In the genomic region with DNA sequence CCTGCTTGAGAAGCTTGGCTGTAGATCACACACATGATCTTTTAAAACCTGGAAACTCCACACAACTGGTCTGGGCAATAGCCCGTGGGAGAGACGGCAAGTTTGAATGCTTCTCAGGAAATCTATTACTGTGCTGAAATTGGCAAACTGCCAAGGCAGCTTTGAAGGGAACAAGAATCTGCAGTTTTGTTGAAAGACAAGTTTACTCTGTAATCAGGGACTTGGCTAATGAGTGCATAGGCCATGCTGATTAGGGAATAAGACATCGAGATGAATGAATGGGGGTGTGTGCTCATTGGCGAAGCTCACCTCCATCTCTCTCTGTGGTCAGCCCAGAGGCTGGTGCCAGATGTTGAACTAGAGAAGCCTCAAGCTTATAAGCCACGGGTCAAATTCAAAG, we compare ENCODE assay signal across 10 cellular contexts.
A peak's percentile ranks its signal among the peaks of the same experiment; 100 is the strongest.
DNase-seq lines count a peak whose midpoint lies in the region; TF ChIP-seq lines count a peak whose summit lies in the region.
"Had no signal": no experiment of that assay in that cellular context is flagged by ENCODE, and none has a peak within 500 bp of the region (broad histone marks: within the 10 kb centered on the region; RNA-seq: fewer than 3 reads in every experiment).

No MANE protein-coding gene starts in this region.

- TF ChIP-seq POLR2A in suprapubic skin (IDR thresholded peaks at IDR 0.05) = no peak

- H2AFZ ChIP-seq in KMS-11 (ENCODE audit: low read depth) (no peak overlapping the region), SK-N-SH (ENCODE audit: low read depth) (no peak overlapping the region)

- no peaks in the 10 kb centered on the region for H3K9me2 ChIP-seq in SK-N-SH

- H3K4me2 ChIP-seq in KMS-11 (peak overlapping the region; percentile 86), SK-N-SH (peak overlapping the region; percentile 57)

- CTCF ChIA-PET in SK-N-SH (lab: Yijun Ruan, JAX) = no interaction called here

- DNase-seq in A172 (ENCODE audit: low spot score) (peak; percentile 19), SK-N-SH (peak; percentile 24), glomerular visceral epithelial cell (ENCODE audit: extremely low spot score) (peak; percentile 17), OCI-M1 (lab: John Stamatoyannopoulos, UW) (no peak), suprapubic skin (ENCODE audit: low spot score in 2 of 2) (no peak), RKO (ENCODE audit: low spot score) (no peak)
- no peak for DNase-seq in effector CD4-positive, alpha-beta T cell
- DNase-seq: NCI-H187 treated with DMSO at 0.1 percent for 48 hours, sigmoid colon had no signal

- TF ChIP-seq EP300 in SK-N-SH (IDR thresholded peaks at IDR 0.05; ENCODE audit: borderline replicate concordance in 1 of 2, low read depth in 1 of 2, low read length in 1 of 2) = no peak
- no peak for TF ChIP-seq EP300 in suprapubic skin (IDR thresholded peaks at IDR 0.05)

- H3K79me2 ChIP-seq in KMS-11 (ENCODE audit: insufficient read depth, low read depth) = no peaks in the 10 kb centered on the region
- peaks cover 100% of the 10 kb centered on the region for H3K79me2 ChIP-seq in SK-N-SH (ENCODE audit: insufficient read depth)

- 36% methylated on average over 5 of the region's 5 CpGs for WGBS in SK-N-SH (ENCODE audit: low lambda C conversion rate)
- WGBS in suprapubic skin = 17% methylated on average over 5 of the region's 5 CpGs

- H3K36me3 ChIP-seq in KMS-11 (ENCODE audit: insufficient read depth) (no peaks in the 10 kb centered on the region), SK-N-SH (replicated peaks in 1 of 2; ENCODE audit: control insufficient read depth in 1 of 2, insufficient read depth in 2 of 2, low read length in 1 of 2) (no peaks in the 10 kb centered on the region), suprapubic skin (no peaks in the 10 kb centered on the region)
- H3K36me3 ChIP-seq: sigmoid colon had no signal

- H3K4me1 ChIP-seq in KMS-11 (ENCODE audit: low read depth, poor library complexity, severe bottlenecking) (peaks cover 93% of the 10 kb centered on the region), SK-N-SH (ENCODE audit: control insufficient read depth in 1 of 2, insufficient read depth in 2 of 2, low read depth in 1 of 2, low read length in 1 of 2) (peaks cover 7 to 34% of the 10 kb centered on the region in 2 experiments), suprapubic skin (peaks cover 6% of the 10 kb centered on the region)
- H3K4me1 ChIP-seq: sigmoid colon had no signal

- H3F3A ChIP-seq in SK-N-SH (replicated peaks; ENCODE audit: insufficient read depth) = peaks cover 8% of the 10 kb centered on the region

- H4K20me1 ChIP-seq in KMS-11 (ENCODE audit: insufficient read depth) = no peaks in the 10 kb centered on the region
- H4K20me1 ChIP-seq in SK-N-SH (ENCODE audit: insufficient read depth) = peaks cover 94% of the 10 kb centered on the region

- no peak for TF ChIP-seq RAD21 in SK-N-SH (IDR thresholded peaks at IDR 0.05; ENCODE audit: low read length)

- POLR2A ChIA-PET in SK-N-SH (lab: Yijun Ruan, JAX) = interaction anchor here (0.6 kb wide), 1 partner anchor 1629 kb away, joined by 3 read pairs; no protein-coding TSS in a partner anchor

- no peaks in the 10 kb centered on the region for H3K27me3 ChIP-seq in KMS-11 (ENCODE audit: insufficient read depth, low read depth)
- no peaks in the 10 kb centered on the region for H3K27me3 ChIP-seq in SK-N-SH (ENCODE audit: insufficient read depth)
- H3K27me3 ChIP-seq in suprapubic skin = peaks cover 3% of the 10 kb centered on the region

- H3K9me3 ChIP-seq in SK-N-SH = no peaks in the 10 kb centered on the region
- no peaks in the 10 kb centered on the region for H3K9me3 ChIP-seq in suprapubic skin
- H3K9me3 ChIP-seq: sigmoid colon had no signal

- TF ChIP-seq CTCF in KMS-11 (conservative IDR thresholded peaks at IDR 0.05; ENCODE audit: low read depth, low read length) (no peak), SK-N-SH (IDR thresholded peaks at IDR 0.05) (no peak), suprapubic skin (IDR thresholded peaks at IDR 0.05) (no peak)

- H3K4me3 ChIP-seq in KMS-11 (IDR thresholded peaks at IDR 0.05; ENCODE audit: insufficient read depth, low read depth, low read length) (no peak overlapping the region), SK-N-SH (ENCODE audit: low read depth in 2 of 2, low read length in 1 of 2) (no peak overlapping the region), suprapubic skin (no peak overlapping the region)
- H3K4me3 ChIP-seq: sigmoid colon had no signal

- H3K9ac ChIP-seq in KMS-11 (no peak overlapping the region), SK-N-SH (no peak overlapping the region)

- H3K27ac ChIP-seq in KMS-11 (no peak overlapping the region), SK-N-SH (ENCODE audit: low read depth in 2 of 2, low read length in 1 of 2) (peak overlapping the region in 1 of 2 experiments; percentile 61; a peak in 2 of 4 replicates), suprapubic skin (no peak overlapping the region)
- H3K27ac ChIP-seq: sigmoid colon had no signal

TF ChIP-seq in SK-N-SH, 30 proteins besides CTCF, POLR2A, EP300 and RAD21:
- TF ChIP-seq FOXM1 (IDR thresholded peaks at IDR 0.05; ENCODE audit: low read depth) = no peak
- peak; percentile 92 for TF ChIP-seq NFIC (IDR thresholded peaks at IDR 0.05; ENCODE audit: borderline replicate concordance)
TF ChIP-seq in SK-N-SH: peak in this region for 1.

Comparison
In these comparisons a context has a peak if more than half of its experiments do, and no peak if none do; other contexts are left out.
1. DNase-seq: peak in A172 (single experiment), SK-N-SH (single experiment) and glomerular visceral epithelial cell (single experiment); none in OCI-M1 (single experiment), suprapubic skin (0 of 2), RKO (single experiment) and effector CD4-positive, alpha-beta T cell (single experiment).